ENCODE assay signal across 15 cellular contexts in genomic region chr5:39092581-39093350, GRCh38. TPM values are rescaled to one million over a fixed set of nuclear protein-coding genes. Genes with fewer than 3 reads are reported as not detected.
DNase-seq lines count a peak whose midpoint lies in the region; ATAC-seq, FAIRE-seq and TF ChIP-seq lines count a peak whose summit lies in the region.
"Had no signal": no experiment of that assay in that cellular context is flagged by ENCODE, and none has a peak within 500 bp of the region (broad histone marks: within the 10 kb centered on the region; RNA-seq: fewer than 3 reads in every experiment).

No MANE protein-coding gene starts in this region.

- ATAC-seq in lower lobe of right lung (no peak), GM18498 (IDR thresholded peaks at IDR 0.05; ENCODE audit: unreplicated experiment) (no peak), HG03354 (IDR thresholded peaks at IDR 0.05; ENCODE audit: poor library complexity, severe bottlenecking, unreplicated experiment) (no peak)
- ATAC-seq: upper lobe of right lung had no signal

- H3K4me3 Mint-ChIP-seq in astrocyte (ENCODE audit: unreplicated experiment), result no peak overlapping the region
- H3K4me3 Mint-ChIP-seq: activated CD4-positive, alpha-beta T cell treated with anti-CD3 and anti-CD28 coated beads, Interleukin-2, amount 10 ng/mL, durations not matched to agents 24 days and 14 days; activated T-cell treated with anti-CD3 and anti-CD28 coated beads, Interleukin-2, amount 50 U/mL, for 24 hours had no signal

- no peak overlapping the region for H2AFZ ChIP-seq in astrocyte (ENCODE audit: low read depth, low read length)

- peak overlapping the region; percentile 70 for H3K4me2 ChIP-seq in astrocyte (ENCODE audit: low read length)

- peaks cover 13% of the 10 kb centered on the region for H3K4me1 ChIP-seq in astrocyte (ENCODE audit: insufficient read depth, low read length)
- H3K4me1 ChIP-seq in lower lobe of right lung, result no peaks in the 10 kb centered on the region
- H3K4me1 ChIP-seq: prostate gland, upper lobe of right lung had no signal

- peak overlapping the region; percentile 24 for H3K4me3 ChIP-seq in astrocyte (ENCODE audit: insufficient read depth, low read depth, low read length)
- H3K4me3 ChIP-seq in lower lobe of right lung, result no peak overlapping the region
- H3K4me3 ChIP-seq: prostate gland, upper lobe of right lung had no signal

- intact Hi-C loops in lower lobe of right lung (cut with DNase I), result no loop called here

- no peaks in the 10 kb centered on the region for H3K36me3 Mint-ChIP-seq in astrocyte (ENCODE audit: low read depth, unreplicated experiment)

- H3K9me3 ChIP-seq in astrocyte (ENCODE audit: insufficient read depth, low read depth, low read length) (no peaks in the 10 kb centered on the region), lower lobe of right lung (no peaks in the 10 kb centered on the region)
- H3K9me3 ChIP-seq: prostate gland, upper lobe of right lung had no signal

- H3K27me3 Mint-ChIP-seq in astrocyte (ENCODE audit: low read depth, unreplicated experiment), result no peaks in the 10 kb centered on the region

- FAIRE-seq in astrocyte (lab: Jason Lieb, UNC), result peak; percentile 82

- peak overlapping the region; percentile 58 for H3K9ac ChIP-seq in astrocyte (ENCODE audit: low read length)

- peaks cover 5% of the 10 kb centered on the region for H3K9me3 Mint-ChIP-seq in astrocyte (ENCODE audit: unreplicated experiment)
- H3K9me3 Mint-ChIP-seq: activated T-cell treated with anti-CD3 and anti-CD28 coated beads, Interleukin-2, amount 50 U/mL, for 24 hours had no signal

- DNase-seq in Caki2 (ENCODE audit: low read depth) (peak; percentile 37), LHCN-M2 (ENCODE audit: low read depth) (peak; percentile 70), astrocyte (ENCODE audit: low read depth) (peak; percentile 52), kidney glomerular epithelial cell (lab: John Stamatoyannopoulos, UW) (peak; percentile 53), lower lobe of right lung (no peak), NCI-H748 treated with DMSO at 0.1 percent for 48 hours (lab: John Stamatoyannopoulos, UW) (no peak)
- DNase-seq: activated CD4-positive, alpha-beta T cell treated with anti-CD3 and anti-CD28 coated beads, Interleukin-2, amount 10 ng/mL, durations not matched to agents 24 days and 14 days; activated T-cell treated with anti-CD3 and anti-CD28 coated beads, Interleukin-2, amount 50 U/mL, for 24 hours; AML-193; cortex of kidney; stimulated activated CD4-positive, alpha-beta T cell treated with anti-CD3 and anti-CD28 coated beads, Interleukin-1b, Interleukin-23, amount 100 ng/mL, for 48 hours; upper lobe of right lung had no signal

- H3K27ac Mint-ChIP-seq in astrocyte (ENCODE audit: unreplicated experiment), result no peak overlapping the region
- H3K27ac Mint-ChIP-seq: activated CD4-positive, alpha-beta T cell treated with anti-CD3 and anti-CD28 coated beads, Interleukin-2, amount 10 ng/mL, durations not matched to agents 24 days and 14 days; activated T-cell treated with anti-CD3 and anti-CD28 coated beads, Interleukin-2, amount 50 U/mL, for 24 hours had no signal

- in situ Hi-C loops in Caki2 (cut with HindIII; ENCODE audit: low pct_unique_long_range_greater_than_20kb, low sequenced_read_pairs), result no loop called here

- no peaks in the 10 kb centered on the region for H3K79me2 ChIP-seq in astrocyte (ENCODE audit: insufficient read depth, low read length)

- H3K36me3 ChIP-seq in astrocyte (ENCODE audit: insufficient read depth, low read length) (no peaks in the 10 kb centered on the region), lower lobe of right lung (no peaks in the 10 kb centered on the region)
- H3K36me3 ChIP-seq: prostate gland, upper lobe of right lung had no signal

- H3K27ac ChIP-seq in astrocyte (ENCODE audit: low read depth, low read length), result peak overlapping the region; percentile 77
- no peak overlapping the region for H3K27ac ChIP-seq in lower lobe of right lung
- H3K27ac ChIP-seq: prostate gland, upper lobe of right lung had no signal

- H4K20me1 ChIP-seq in astrocyte (ENCODE audit: insufficient read depth, low read length), result no peaks in the 10 kb centered on the region

- peaks cover 9% of the 10 kb centered on the region for H3K4me1 Mint-ChIP-seq in astrocyte (ENCODE audit: low read depth, unreplicated experiment)
- H3K4me1 Mint-ChIP-seq: activated CD4-positive, alpha-beta T cell treated with anti-CD3 and anti-CD28 coated beads, Interleukin-2, amount 10 ng/mL, durations not matched to agents 24 days and 14 days had no signal

- TF ChIP-seq CTCF in astrocyte (IDR thresholded peaks at IDR 0.05; ENCODE audit: insufficient read depth, low read depth, low read length) (no peak), lower lobe of right lung (IDR thresholded peaks at IDR 0.05) (no peak)

- H3K27me3 ChIP-seq in astrocyte (ENCODE audit: insufficient read depth, low read length) (no peaks in the 10 kb centered on the region), lower lobe of right lung (ENCODE audit: low read depth) (no peaks in the 10 kb centered on the region)
- H3K27me3 ChIP-seq: upper lobe of right lung had no signal

RNA-seq across cellular contexts. Expression of gene RICTOR, which starts 18.6 kb away (rescaled TPM):
- total RNA-seq in Caki2 (2014; rRNA removed; shearing (Covaris generic); ENCODE audit: low replicate concordance), result 3.8 and 7.3 TPM in 2 replicates
- total RNA-seq in LHCN-M2 (2014; rRNA removed), result 11.7 and 17.3 TPM in 2 replicates
- polyA plus RNA-seq in LHCN-M2 (2012), result 1.2 TPM
- total RNA-seq in astrocyte, result 38.2 and 43.2 TPM in 2 replicates
- 52.1 TPM for total RNA-seq in lower lobe of right lung

Comparison
In these comparisons a context has a peak if more than half of its experiments do, and no peak if none do; other contexts are left out.
1. DNase-seq: peak in Caki2 (single experiment), LHCN-M2 (single experiment), astrocyte (single experiment) and kidney glomerular epithelial cell (single experiment); none in lower lobe of right lung (single experiment) and NCI-H748 treated with DMSO at 0.1 percent for 48 hours (single experiment).